Comparison of ENCODE assay signal across 26 cellular contexts in genomic region chr3:18058666-18059065, GRCh38.
"Had no signal": no experiment of that assay in that cellular context is flagged by ENCODE, and none has a peak within 500 bp of the region (broad histone marks: within the 10 kb centered on the region; RNA-seq: fewer than 3 reads in every experiment).

No MANE protein-coding gene starts in this region.

- H3K4me2 ChIP-seq: hepatocyte had no signal

- H3K27me3 Mint-ChIP-seq: progenitor cell of endocrine pancreas; stimulated activated naive B cell treated with anti-CD40 and anti-IgM and Interleukin-4, amounts not matched to agents 10 μg/mL and 1 μg/mL and 100 μg/mL, for 72 hours had no signal

- H3K4me1 ChIP-seq: suprapubic skin, tibial nerve, upper lobe of left lung, vagina had no signal

- H3K9me3 ChIP-seq: mucosa of descending colon, thoracic aorta, upper lobe of left lung, vagina had no signal

- H3K4me3 ChIP-seq: heart right ventricle, hepatocyte, left ventricle myocardium inferior, lung, mucosa of descending colon, skin epidermis, suprapubic skin, thoracic aorta, tibial nerve, upper lobe of left lung, vagina had no signal

- H3K36me3 Mint-ChIP-seq: natural killer cell treated with Interleukin-12 subunit alpha and Interleukin-12 subunit beta and Interleukin-15 and Interleukin-18, amount 100 ng/mL, for 72 hours had no signal

- H3K4me1 Mint-ChIP-seq: naive thymus-derived CD4-positive, alpha-beta T cell; stimulated activated naive B cell treated with anti-CD40 and anti-IgM and Interleukin-4, amounts not matched to agents 10 μg/mL and 1 μg/mL and 100 μg/mL, for 72 hours had no signal

- ATAC-seq: heart right ventricle; mucosa of descending colon; naive thymus-derived CD4-positive, alpha-beta T cell; natural killer cell treated with Interleukin-12 subunit alpha and Interleukin-12 subunit beta and Interleukin-15 and Interleukin-18, amount 100 ng/mL, for 72 hours; right cardiac atrium; sciatic nerve; stimulated activated naive B cell treated with anti-CD40 and anti-IgM and Interleukin-4, amounts not matched to agents 10 μg/mL and 1 μg/mL and 100 μg/mL, for 72 hours; stimulated activated naive CD8-positive, alpha-beta T cell treated with anti-CD3 and anti-CD28 coated beads, Interleukin-15, Interleukin-2, amounts not matched to agents 100 U/mL and 50 U/mL, for 24 hours had no signal

- DNase-seq: heart right ventricle; islet precursor cell; left ventricle myocardium inferior; mesendoderm; midbrain; mucosa of descending colon; naive thymus-derived CD4-positive, alpha-beta T cell; retina; right cardiac atrium; stimulated activated CD4-positive, alpha-beta T cell treated with anti-CD3 and anti-CD28 coated beads, Interleukin-12 subunit alpha, Interleukin-12 subunit beta, amount 100 ng/mL, for 4 hours; stimulated activated CD4-positive, alpha-beta T cell treated with anti-CD3 and anti-CD28 coated beads, Interleukin-15, amount 100 ng/mL, for 24 hours; stimulated activated CD4-positive, alpha-beta T cell treated with anti-CD3 and anti-CD28 coated beads, Interleukin-2, amount 100 ng/mL, for 24 hours; stimulated activated CD4-positive, alpha-beta T cell treated with anti-CD3 and anti-CD28 coated beads, Interleukin-4, amount 100 ng/mL, for 1 hour; stimulated activated naive B cell treated with anti-CD40 and anti-IgM and Interleukin-4, amounts not matched to agents 10 μg/mL and 1 μg/mL and 100 μg/mL, for 72 hours; stimulated activated naive CD8-positive, alpha-beta T cell treated with anti-CD3 and anti-CD28 coated beads, Interleukin-15, Interleukin-2, amounts not matched to agents 100 U/mL and 50 U/mL, for 24 hours; upper lobe of left lung had no signal

- H3K4me3 Mint-ChIP-seq: naive thymus-derived CD4-positive, alpha-beta T cell; natural killer cell treated with Interleukin-12 subunit alpha and Interleukin-12 subunit beta and Interleukin-15 and Interleukin-18, amount 100 ng/mL, for 72 hours; stimulated activated naive B cell treated with anti-CD40 and anti-IgM and Interleukin-4, amounts not matched to agents 10 μg/mL and 1 μg/mL and 100 μg/mL, for 72 hours had no signal

- H3K27me3 ChIP-seq: heart right ventricle, hepatocyte, suprapubic skin, tibial nerve, upper lobe of left lung, vagina had no signal

- H3K27ac Mint-ChIP-seq: natural killer cell treated with Interleukin-12 subunit alpha and Interleukin-12 subunit beta and Interleukin-15 and Interleukin-18, amount 100 ng/mL, for 72 hours; progenitor cell of endocrine pancreas; stimulated activated naive B cell treated with anti-CD40 and anti-IgM and Interleukin-4, amounts not matched to agents 10 μg/mL and 1 μg/mL and 100 μg/mL, for 72 hours had no signal

- H2AFZ ChIP-seq: hepatocyte had no signal

- H3K79me2 ChIP-seq: hepatocyte had no signal

- H3K36me3 ChIP-seq: heart right ventricle, left ventricle myocardium inferior, suprapubic skin, thoracic aorta, tibial nerve, upper lobe of left lung, vagina had no signal

- H3K27ac ChIP-seq: heart right ventricle, hepatocyte, left ventricle myocardium inferior, skin epidermis, suprapubic skin, thoracic aorta, tibial nerve, upper lobe of left lung, vagina had no signal
